ENCODE assay signal across 25 cellular contexts in the genomic region with DNA sequence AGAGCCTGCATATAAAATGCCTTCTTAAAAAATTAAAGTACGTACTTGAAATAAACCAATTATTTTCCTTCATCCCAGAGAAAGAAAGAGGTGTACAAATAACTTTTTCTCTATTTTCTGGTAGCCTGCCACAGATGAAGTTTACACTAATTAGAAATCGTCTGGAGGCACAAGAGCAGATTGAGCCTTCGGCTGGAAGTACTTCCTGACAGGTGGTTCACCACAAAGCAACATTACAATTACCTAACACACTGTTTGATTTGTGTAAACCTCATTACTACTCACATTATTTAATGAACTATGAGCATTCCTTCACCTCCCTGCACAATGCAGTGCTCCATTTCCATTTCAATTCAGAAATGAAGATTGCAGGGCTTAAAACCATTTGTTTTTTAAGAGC.
A peak's percentile ranks its signal among the peaks of the same experiment; 100 is the strongest.
DNase-seq lines count a peak whose midpoint lies in the region; ATAC-seq and TF ChIP-seq lines count a peak whose summit lies in the region.
"Had no signal": no experiment of that assay in that cellular context is flagged by ENCODE, and none has a peak within 500 bp of the region (broad histone marks: within the 10 kb centered on the region; RNA-seq: fewer than 3 reads in every experiment).

No MANE protein-coding gene starts in this region.

- 64 to 86% methylated on average over 2 to 3 of the region's 3 CpGs for WGBS in endodermal cell (ENCODE audit: insufficient coverage in 1 of 2, insufficient read length in 1 of 2), 2 experiments
- 39 to 44% methylated on average over 3 of the region's 3 CpGs for WGBS in body of pancreas, 2 donors

- DNase-seq in NCI-H1092 treated with DMSO at 0.1 percent for 48 hours (lab: John Stamatoyannopoulos, UW) (peak; percentile 35), NCI-H1092 (lab: John Stamatoyannopoulos, UW) (no peak), NCI-H2081 treated with DMSO at 0.1 percent for 48 hours (lab: John Stamatoyannopoulos, UW) (peak; percentile 77), NCI-H82 (lab: John Stamatoyannopoulos, UW) (peak; percentile 88), endodermal cell (no peak), ACHN (no peak), body of pancreas (no peak)
- DNase-seq: 8988T; activated CD8-positive, alpha-beta memory T cell treated with anti-CD3 and anti-CD28 coated beads for 24 hours; activated gamma-delta T cell treated with Interleukin-2 at 50 U/mL for 16 hours; activated T-cell treated with anti-CD3 and anti-CD28 coated beads, Interleukin-2, amount 50 U/mL, for 24 hours; CD4-positive, alpha-beta T cell; HCEC 1CT; Karpas-422; posterior cingulate gyrus; sigmoid colon; stimulated activated CD4-positive, alpha-beta T cell treated with anti-CD3 and anti-CD28 coated beads, Interleukin-15, amount 100 ng/mL, for 24 hours; stimulated activated naive CD8-positive, alpha-beta T cell treated with anti-CD3 and anti-CD28 coated beads, Interleukin-15, Interleukin-2, amounts not matched to agents 100 U/mL and 50 U/mL, for 24 hours had no signal

- H3K4me3 Mint-ChIP-seq in endodermal cell, result no peak overlapping the region
- H3K4me3 Mint-ChIP-seq: activated T-cell treated with anti-CD3 and anti-CD28 coated beads, Interleukin-2, amount 50 U/mL, for 24 hours; brain; CD4-positive, alpha-beta T cell; neural crest cell had no signal

- H3K27me3 Mint-ChIP-seq in endodermal cell (ENCODE audit: insufficient read depth), result no peaks in the 10 kb centered on the region
- H3K27me3 Mint-ChIP-seq: activated T-cell treated with anti-CD3 and anti-CD28 coated beads, Interleukin-2, amount 50 U/mL, for 24 hours; CD4-positive, alpha-beta T cell had no signal

- H3K36me3 ChIP-seq in endodermal cell (ENCODE audit: control insufficient read depth, insufficient read depth, low read length) (peaks cover 92% of the 10 kb centered on the region), body of pancreas (replicated peaks in 1 of 2; ENCODE audit: insufficient read depth in 1 of 2, low read depth in 2 of 2) (no peaks in the 10 kb centered on the region)
- H3K36me3 ChIP-seq: sigmoid colon, SJSA1 had no signal

- in situ Hi-C loops in ACHN (cut with HindIII; ENCODE audit: low pct_ligation_motif_present, low pct_unique_long_range_greater_than_20kb, low sequenced_read_pairs), result no loop called here

- no peak overlapping the region for H3K27ac Mint-ChIP-seq in endodermal cell
- H3K27ac Mint-ChIP-seq: activated T-cell treated with anti-CD3 and anti-CD28 coated beads, Interleukin-2, amount 50 U/mL, for 24 hours; brain; CD4-positive, alpha-beta T cell had no signal

- H3K4me3 ChIP-seq in endodermal cell (ENCODE audit: low read length) (no peak overlapping the region), body of pancreas (no peak overlapping the region)
- H3K4me3 ChIP-seq: lung, sigmoid colon, SJSA1 had no signal

- TF ChIP-seq POLR2A in body of pancreas (IDR thresholded peaks at IDR 0.05), result no peak

- H3K4me1 ChIP-seq in endodermal cell (ENCODE audit: control insufficient read depth, insufficient read depth, low read length) (no peaks in the 10 kb centered on the region), body of pancreas (no peaks in the 10 kb centered on the region)
- H3K4me1 ChIP-seq: sigmoid colon, SJSA1 had no signal

- no peak for ATAC-seq in HG03135 (IDR thresholded peaks at IDR 0.05; ENCODE audit: unreplicated experiment)
- no peak for ATAC-seq in body of pancreas
- ATAC-seq: stimulated activated naive CD8-positive, alpha-beta T cell treated with anti-CD3 and anti-CD28 coated beads, Interleukin-15, Interleukin-2, amounts not matched to agents 100 U/mL and 50 U/mL, for 24 hours had no signal

- H3K27me3 ChIP-seq in endodermal cell (ENCODE audit: control insufficient read depth, insufficient read depth, low read length, poor library complexity, severe bottlenecking) (no peaks in the 10 kb centered on the region), body of pancreas (no peaks in the 10 kb centered on the region)
- H3K27me3 ChIP-seq: sigmoid colon, SJSA1 had no signal

- no peak overlapping the region for H3K9ac ChIP-seq in endodermal cell (ENCODE audit: extremely low read depth, low read length, poor library complexity, severe bottlenecking)

- TF ChIP-seq CTCF in endodermal cell (conservative IDR thresholded peaks at IDR 0.05), result no peak
- TF ChIP-seq CTCF in body of pancreas (IDR thresholded peaks at IDR 0.05), result no peak

- intact Hi-C loops in body of pancreas (cut with DNase I), result no loop called here

- peaks cover 30% of the 10 kb centered on the region for H3K36me3 Mint-ChIP-seq in endodermal cell (ENCODE audit: low read depth)
- H3K36me3 Mint-ChIP-seq: brain had no signal

- H3K4me1 Mint-ChIP-seq in endodermal cell, result peaks cover 3% of the 10 kb centered on the region

- H3K9me3 ChIP-seq in endodermal cell (ENCODE audit: control insufficient read depth, low read length), result peaks cover 7% of the 10 kb centered on the region
- H3K9me3 ChIP-seq in body of pancreas, result no peaks in the 10 kb centered on the region
- H3K9me3 ChIP-seq: sigmoid colon, SJSA1 had no signal

- H3K27ac ChIP-seq in endodermal cell (ENCODE audit: low read depth, low read length) (no peak overlapping the region), body of pancreas (no peak overlapping the region)
- H3K27ac ChIP-seq: epithelial cell of prostate, HL-60, sigmoid colon, SJSA1 had no signal

- peaks cover 23% of the 10 kb centered on the region for H3K9me3 Mint-ChIP-seq in endodermal cell

Comparison
In these comparisons a context has a peak if more than half of its experiments do, and no peak if none do; other contexts are left out.
1. DNase-seq: peak in NCI-H1092 treated with DMSO at 0.1 percent for 48 hours (single experiment), NCI-H2081 treated with DMSO at 0.1 percent for 48 hours (single experiment) and NCI-H82 (single experiment); none in NCI-H1092 (single experiment), endodermal cell (single experiment), ACHN (single experiment) and body of pancreas (0 of 4).